ENCODE assay signal across 1 cellular context in the genomic region with DNA sequence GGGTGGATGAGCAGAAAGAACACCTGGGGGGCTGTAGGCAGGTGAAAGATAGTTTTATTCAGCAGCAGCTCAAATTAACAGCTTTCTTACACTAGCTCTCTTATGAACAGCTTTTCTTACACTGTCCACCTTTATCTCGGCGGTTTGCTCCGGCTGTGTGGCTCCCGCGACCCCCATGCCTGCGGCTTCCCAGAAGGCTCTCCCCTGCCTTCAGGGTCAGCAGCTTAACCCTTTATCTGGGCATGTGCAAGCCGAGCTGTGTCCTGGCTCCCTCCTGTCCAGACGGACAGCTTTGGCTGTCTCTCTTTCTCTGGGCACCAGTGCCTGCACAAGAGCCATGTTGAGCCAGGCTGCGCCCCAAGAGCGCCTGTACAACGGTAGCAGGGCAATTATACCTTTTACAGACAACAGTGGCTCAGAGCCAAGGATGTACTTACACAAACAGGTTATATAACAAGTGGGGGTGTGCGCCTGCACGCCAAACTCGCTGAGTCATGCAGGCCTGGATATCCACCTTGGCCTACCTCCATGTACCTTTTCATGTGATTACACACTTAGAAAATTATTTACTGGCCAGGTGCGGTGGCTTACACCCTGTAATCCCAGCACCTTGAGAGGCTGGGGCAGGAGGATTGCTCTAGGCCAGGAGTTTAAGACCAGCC.
TF ChIP-seq lines count a peak whose summit lies in the region.

No MANE protein-coding gene starts in this region.

TF ChIP-seq in HepG2, 621 proteins besides CTCF, POLR2A, EP300 and RAD21:
- TF ChIP-seq, protein P1, sequence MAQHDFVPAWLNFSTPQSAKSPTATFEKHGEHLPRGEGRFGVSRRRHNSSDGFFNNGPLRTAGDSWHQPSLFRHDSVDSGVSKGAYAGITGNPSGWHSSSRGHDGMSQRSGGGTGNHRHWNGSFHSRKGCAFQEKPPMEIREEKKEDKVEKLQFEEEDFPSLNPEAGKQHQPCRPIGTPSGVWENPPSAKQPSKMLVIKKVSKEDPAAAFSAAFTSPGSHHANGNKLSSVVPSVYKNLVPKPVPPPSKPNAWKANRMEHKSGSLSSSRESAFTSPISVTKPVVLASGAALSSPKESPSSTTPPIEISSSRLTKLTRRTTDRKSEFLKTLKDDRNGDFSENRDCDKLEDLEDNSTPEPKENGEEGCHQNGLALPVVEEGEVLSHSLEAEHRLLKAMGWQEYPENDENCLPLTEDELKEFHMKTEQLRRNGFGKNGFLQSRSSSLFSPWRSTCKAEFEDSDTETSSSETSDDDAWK (CRISPR knock-in tag; IDR thresholded peaks at IDR 0.05): no peak
- TF ChIP-seq KDM4B (CRISPR knock-in tag; IDR thresholded peaks at IDR 0.05) (no peak), MAFK (conservative IDR thresholded peaks at IDR 0.05 in 1 of 2, IDR thresholded peaks at IDR 0.05 in 1 of 2; ENCODE audit: low read length in 2 of 2) (peak in 1 of 2 experiments; percentile 25; a peak in 1 of 4 replicates), ZMYM2 (CRISPR knock-in tag; IDR thresholded peaks at IDR 0.05) (peak; percentile 72; the same call in 1 of the 2 replicates), ARID5B (CRISPR knock-in tag; IDR thresholded peaks at IDR 0.05) (0 out of 2 replicates have a peak, but pooled peaks have one; percentile 21), POGZ (CRISPR knock-in tag; IDR thresholded peaks at IDR 0.05) (peak; percentile 52; the same call in 1 of the 2 replicates), NFE2 (CRISPR knock-in tag; IDR thresholded peaks at IDR 0.05) (peak; percentile 32; the same call in 1 of the 2 replicates), ZNF709 (CRISPR knock-in tag; IDR thresholded peaks at IDR 0.05) (no peak), NFE2L1 (CRISPR knock-in tag; IDR thresholded peaks at IDR 0.05; ENCODE audit: borderline replicate concordance) (0 out of 2 replicates have a peak, but pooled peaks have one; percentile 24), FOSL2 (CRISPR knock-in tag; IDR thresholded peaks at IDR 0.05) (peak; percentile 68), HOXA3 (CRISPR knock-in tag; IDR thresholded peaks at IDR 0.05) (peak; percentile 20; the same call in 1 of the 2 replicates), SOX13 (IDR thresholded peaks at IDR 0.05) (no peak), SOX13 (CRISPR knock-in tag; conservative IDR thresholded peaks at IDR 0.05 in 1 of 2, IDR thresholded peaks at IDR 0.05 in 1 of 2) (peak in 1 of 2 experiments; percentile 26; a peak in 1 of 4 replicates), ZBTB38 (CRISPR knock-in tag; IDR thresholded peaks at IDR 0.05) (peak; percentile 66; the same call in 1 of the 2 replicates), ZSCAN31 (CRISPR knock-in tag; IDR thresholded peaks at IDR 0.05; ENCODE audit: low read depth) (peak; percentile 100), NFE2L2 (IDR thresholded peaks at IDR 0.05; ENCODE audit: low read length) (peak; percentile 76), SOX5 (CRISPR knock-in tag; IDR thresholded peaks at IDR 0.05; ENCODE audit: borderline replicate concordance) (peak; percentile 11; the same call in 1 of the 2 replicates), SOX6 (IDR thresholded peaks at IDR 0.05) (no peak), SOX6 (CRISPR knock-in tag; IDR thresholded peaks at IDR 0.05) (peak; percentile 42; the same call in 1 of the 2 replicates), ZMYM4 (CRISPR knock-in tag; IDR thresholded peaks at IDR 0.05) (peak; percentile 48; the same call in 1 of the 2 replicates)
- TF ChIP-seq, protein P2, sequence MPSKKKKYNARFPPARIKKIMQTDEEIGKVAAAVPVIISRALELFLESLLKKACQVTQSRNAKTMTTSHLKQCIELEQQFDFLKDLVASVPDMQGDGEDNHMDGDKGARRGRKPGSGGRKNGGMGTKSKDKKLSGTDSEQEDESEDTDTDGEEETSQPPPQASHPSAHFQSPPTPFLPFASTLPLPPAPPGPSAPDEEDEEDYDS (CRISPR knock-in tag; IDR thresholded peaks at IDR 0.05): no peak
- TF ChIP-seq, protein P3, sequence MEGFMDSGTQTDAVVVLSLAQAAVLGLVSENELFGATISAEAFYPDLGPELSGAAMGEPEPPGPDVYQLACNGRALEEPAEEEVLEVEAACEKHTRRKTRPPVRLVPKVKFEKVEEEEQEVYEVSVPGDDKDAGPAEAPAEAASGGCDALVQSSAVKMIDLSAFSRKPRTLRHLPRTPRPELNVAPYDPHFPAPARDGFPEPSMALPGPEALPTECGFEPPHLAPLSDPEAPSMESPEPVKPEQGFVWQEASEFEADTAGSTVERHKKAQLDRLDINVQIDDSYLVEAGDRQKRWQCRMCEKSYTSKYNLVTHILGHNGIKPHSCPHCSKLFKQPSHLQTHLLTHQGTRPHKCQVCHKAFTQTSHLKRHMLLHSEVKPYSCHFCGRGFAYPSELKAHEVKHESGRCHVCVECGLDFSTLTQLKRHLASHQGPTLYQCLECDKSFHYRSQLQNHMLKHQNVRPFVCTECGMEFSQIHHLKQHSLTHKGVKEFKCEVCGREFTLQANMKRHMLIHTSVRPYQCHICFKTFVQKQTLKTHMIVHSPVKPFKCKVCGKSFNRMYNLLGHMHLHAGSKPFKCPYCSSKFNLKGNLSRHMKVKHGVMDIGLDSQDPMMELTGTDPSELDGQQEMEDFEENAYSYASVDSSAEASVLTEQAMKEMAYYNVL (CRISPR knock-in tag; IDR thresholded peaks at IDR 0.05; ENCODE audit: borderline replicate concordance): no peak
- TF ChIP-seq, protein P4, sequence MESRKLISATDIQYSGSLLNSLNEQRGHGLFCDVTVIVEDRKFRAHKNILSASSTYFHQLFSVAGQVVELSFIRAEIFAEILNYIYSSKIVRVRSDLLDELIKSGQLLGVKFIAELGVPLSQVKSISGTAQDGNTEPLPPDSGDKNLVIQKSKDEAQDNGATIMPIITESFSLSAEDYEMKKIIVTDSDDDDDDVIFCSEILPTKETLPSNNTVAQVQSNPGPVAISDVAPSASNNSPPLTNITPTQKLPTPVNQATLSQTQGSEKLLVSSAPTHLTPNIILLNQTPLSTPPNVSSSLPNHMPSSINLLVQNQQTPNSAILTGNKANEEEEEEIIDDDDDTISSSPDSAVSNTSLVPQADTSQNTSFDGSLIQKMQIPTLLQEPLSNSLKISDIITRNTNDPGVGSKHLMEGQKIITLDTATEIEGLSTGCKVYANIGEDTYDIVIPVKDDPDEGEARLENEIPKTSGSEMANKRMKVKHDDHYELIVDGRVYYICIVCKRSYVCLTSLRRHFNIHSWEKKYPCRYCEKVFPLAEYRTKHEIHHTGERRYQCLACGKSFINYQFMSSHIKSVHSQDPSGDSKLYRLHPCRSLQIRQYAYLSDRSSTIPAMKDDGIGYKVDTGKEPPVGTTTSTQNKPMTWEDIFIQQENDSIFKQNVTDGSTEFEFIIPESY (CRISPR knock-in tag; IDR thresholded peaks at IDR 0.05): peak; percentile 91
- TF ChIP-seq, protein P5, sequence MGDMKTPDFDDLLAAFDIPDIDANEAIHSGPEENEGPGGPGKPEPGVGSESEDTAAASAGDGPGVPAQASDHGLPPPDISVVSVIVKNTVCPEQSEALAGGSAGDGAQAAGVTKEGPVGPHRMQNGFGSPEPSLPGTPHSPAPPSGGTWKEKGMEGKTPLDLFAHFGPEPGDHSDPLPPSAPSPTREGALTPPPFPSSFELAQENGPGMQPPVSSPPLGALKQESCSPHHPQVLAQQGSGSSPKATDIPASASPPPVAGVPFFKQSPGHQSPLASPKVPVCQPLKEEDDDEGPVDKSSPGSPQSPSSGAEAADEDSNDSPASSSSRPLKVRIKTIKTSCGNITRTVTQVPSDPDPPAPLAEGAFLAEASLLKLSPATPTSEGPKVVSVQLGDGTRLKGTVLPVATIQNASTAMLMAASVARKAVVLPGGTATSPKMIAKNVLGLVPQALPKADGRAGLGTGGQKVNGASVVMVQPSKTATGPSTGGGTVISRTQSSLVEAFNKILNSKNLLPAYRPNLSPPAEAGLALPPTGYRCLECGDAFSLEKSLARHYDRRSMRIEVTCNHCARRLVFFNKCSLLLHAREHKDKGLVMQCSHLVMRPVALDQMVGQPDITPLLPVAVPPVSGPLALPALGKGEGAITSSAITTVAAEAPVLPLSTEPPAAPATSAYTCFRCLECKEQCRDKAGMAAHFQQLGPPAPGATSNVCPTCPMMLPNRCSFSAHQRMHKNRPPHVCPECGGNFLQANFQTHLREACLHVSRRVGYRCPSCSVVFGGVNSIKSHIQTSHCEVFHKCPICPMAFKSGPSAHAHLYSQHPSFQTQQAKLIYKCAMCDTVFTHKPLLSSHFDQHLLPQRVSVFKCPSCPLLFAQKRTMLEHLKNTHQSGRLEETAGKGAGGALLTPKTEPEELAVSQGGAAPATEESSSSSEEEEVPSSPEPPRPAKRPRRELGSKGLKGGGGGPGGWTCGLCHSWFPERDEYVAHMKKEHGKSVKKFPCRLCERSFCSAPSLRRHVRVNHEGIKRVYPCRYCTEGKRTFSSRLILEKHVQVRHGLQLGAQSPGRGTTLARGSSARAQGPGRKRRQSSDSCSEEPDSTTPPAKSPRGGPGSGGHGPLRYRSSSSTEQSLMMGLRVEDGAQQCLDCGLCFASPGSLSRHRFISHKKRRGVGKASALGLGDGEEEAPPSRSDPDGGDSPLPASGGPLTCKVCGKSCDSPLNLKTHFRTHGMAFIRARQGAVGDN (CRISPR knock-in tag; IDR thresholded peaks at IDR 0.05): peak; percentile 47
- TF ChIP-seq, protein P6, sequence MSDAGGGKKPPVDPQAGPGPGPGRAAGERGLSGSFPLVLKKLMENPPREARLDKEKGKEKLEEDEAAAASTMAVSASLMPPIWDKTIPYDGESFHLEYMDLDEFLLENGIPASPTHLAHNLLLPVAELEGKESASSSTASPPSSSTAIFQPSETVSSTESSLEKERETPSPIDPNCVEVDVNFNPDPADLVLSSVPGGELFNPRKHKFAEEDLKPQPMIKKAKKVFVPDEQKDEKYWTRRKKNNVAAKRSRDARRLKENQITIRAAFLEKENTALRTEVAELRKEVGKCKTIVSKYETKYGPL (CRISPR knock-in tag; IDR thresholded peaks at IDR 0.05): peak; percentile 80; the same call in 1 of the 2 replicates
